25 cellular contexts compared by ENCODE assay signal in the genomic region with DNA sequence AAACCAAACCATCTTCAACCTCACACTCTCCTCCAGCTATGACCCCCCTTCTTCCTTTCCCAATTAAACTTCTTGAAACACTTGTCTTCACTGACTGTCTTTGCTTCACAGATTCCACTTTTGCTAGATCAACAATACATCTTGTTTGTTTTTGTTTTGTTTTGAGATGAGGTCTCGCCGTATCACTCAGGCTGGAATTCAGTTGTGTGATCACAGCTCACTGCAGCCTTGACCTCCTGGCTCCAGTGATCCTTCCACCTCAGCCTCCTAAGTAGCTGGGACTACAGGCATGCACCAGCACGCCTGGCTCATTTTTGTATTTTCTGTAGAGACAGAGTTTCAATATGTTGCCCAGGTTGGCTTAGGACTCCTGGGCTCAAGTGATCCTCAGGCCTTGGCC.
"Had no signal": no experiment of that assay in that cellular context is flagged by ENCODE, and none has a peak within 500 bp of the region (broad histone marks: within the 10 kb centered on the region; RNA-seq: fewer than 3 reads in every experiment).

No MANE protein-coding gene starts in this region.

- FAIRE-seq: HTR-8/SVneo, RCC 7860 had no signal

- H3K36me3 ChIP-seq: MG63 had no signal

- H3K27ac ChIP-seq: HL-60, SJSA1, SK-N-MC had no signal

- DNase-seq: Karpas-422, KG1, MG63, NCI-H1092, NCI-H1105 treated with DMSO at 0.1 percent for 48 hours, NCI-H1417 treated with DMSO at 0.1 percent for 48 hours, NCI-H146, NCI-H1694 treated with DMSO at 0.1 percent for 48 hours, NCI-H1930, NCI-H2081, NCI-H2171, NCI-H226, NCI-H446, NCI-H510A, NCI-H524 treated with DMSO at 0.1 percent for 48 hours, NCI-H69, NCI-H774, Right ventricle myocardium superior, RPMI8226, SIG-M5 had no signal

- H3K4me3 ChIP-seq: MG63, SJSA1, SK-N-MC had no signal

- H3K9me3 ChIP-seq: MG63, SJSA1 had no signal

- H3K27me3 ChIP-seq: MG63, SJSA1 had no signal
